In genomic region chr20:33909331-33909921, GRCh38 we compare ENCODE assay signal across 9 cellular contexts.
DNase-seq lines count a peak whose midpoint lies in the region; ATAC-seq and TF ChIP-seq lines count a peak whose summit lies in the region.
"Had no signal": no experiment of that assay in that cellular context is flagged by ENCODE, and none has a peak within 500 bp of the region (broad histone marks: within the 10 kb centered on the region; RNA-seq: fewer than 3 reads in every experiment).

No MANE protein-coding gene starts in this region.

- H3K4me3 ChIP-seq in KMS-11 (IDR thresholded peaks at IDR 0.05; ENCODE audit: insufficient read depth, low read depth, low read length) = no peak overlapping the region
- no peak overlapping the region for H3K4me3 ChIP-seq in ascending aorta
- no peak overlapping the region for H3K4me3 ChIP-seq in left lung
- no peak overlapping the region for H3K4me3 ChIP-seq in mucosa of descending colon

- H3K9me3 ChIP-seq in ascending aorta = no peaks in the 10 kb centered on the region
- no peaks in the 10 kb centered on the region for H3K9me3 ChIP-seq in left lung
- no peaks in the 10 kb centered on the region for H3K9me3 ChIP-seq in mucosa of descending colon

- peak overlapping the region; percentile 46 for H3K4me2 ChIP-seq in KMS-11

- H3K27me3 ChIP-seq in KMS-11 (ENCODE audit: insufficient read depth, low read depth) (no peaks in the 10 kb centered on the region), ascending aorta (no peaks in the 10 kb centered on the region), left lung (no peaks in the 10 kb centered on the region)

- H3K4me1 ChIP-seq in KMS-11 (ENCODE audit: low read depth, poor library complexity, severe bottlenecking) (peaks cover 71% of the 10 kb centered on the region), ascending aorta (peaks cover 17 to 21% of the 10 kb centered on the region in 2 donors), left lung (peaks cover 16 to 18% of the 10 kb centered on the region in 2 donors), mucosa of descending colon (ENCODE audit: low read depth) (no peaks in the 10 kb centered on the region)

- peak; percentile 88 for DNase-seq in AG08395 (ENCODE audit: low spot score)
- peak in 1 of 2 donors; percentile 68 for DNase-seq in ascending aorta (ENCODE audit: low spot score in 2 of 2)
- peak in 1 of 2 donors; percentile 39 for DNase-seq in left lung
- DNase-seq in germinal center (ENCODE audit: low spot score) = no peak
- no peak for DNase-seq in mucosa of descending colon
- DNase-seq in NCI-H345 treated with DMSO at 0.1 percent for 48 hours (lab: John Stamatoyannopoulos, UW; ENCODE audit: unreplicated experiment) = no peak
- DNase-seq: NCI-H2171 treated with DMSO at 0.1 percent for 48 hours had no signal

- H3K79me2 ChIP-seq in KMS-11 (ENCODE audit: insufficient read depth, low read depth) = no peaks in the 10 kb centered on the region

- H4K20me1 ChIP-seq in KMS-11 (ENCODE audit: insufficient read depth) = no peaks in the 10 kb centered on the region

- ATAC-seq in left lung (peak; percentile 88), GM18870 (IDR thresholded peaks at IDR 0.05; ENCODE audit: unreplicated experiment) (no peak), mucosa of descending colon (no peak)

- H3K27ac ChIP-seq in KMS-11 (no peak overlapping the region; the same call in 1 of the 2 replicates), ascending aorta (peak overlapping the region; percentile 68 to 73), left lung (peak overlapping the region; percentile 66 to 78)

- no peak for TF ChIP-seq CTCF in KMS-11 (conservative IDR thresholded peaks at IDR 0.05; ENCODE audit: low read depth, low read length)
- TF ChIP-seq CTCF in ascending aorta (IDR thresholded peaks at IDR 0.05) = no peak
- TF ChIP-seq CTCF in left lung (IDR thresholded peaks at IDR 0.05) = no peak
- TF ChIP-seq CTCF in mucosa of descending colon (IDR thresholded peaks at IDR 0.05) = no peak

- H3K9ac ChIP-seq in KMS-11 = no peak overlapping the region

- intact Hi-C loops in ascending aorta (cut with DNase I) = no loop called here
- intact Hi-C loops in left lung (cut with DNase I) = no loop called here
- intact Hi-C loops in mucosa of descending colon (cut with DNase I, micrococcal nuclease) = no loop called here

- H3K36me3 ChIP-seq in KMS-11 (ENCODE audit: insufficient read depth) (no peaks in the 10 kb centered on the region), ascending aorta (no peaks in the 10 kb centered on the region), left lung (no peaks in the 10 kb centered on the region), mucosa of descending colon (ENCODE audit: low read depth) (no peaks in the 10 kb centered on the region)

- H2AFZ ChIP-seq in KMS-11 (ENCODE audit: low read depth) = no peak overlapping the region
